Comparison of ENCODE assay signal across 26 cellular contexts in the genomic region with DNA sequence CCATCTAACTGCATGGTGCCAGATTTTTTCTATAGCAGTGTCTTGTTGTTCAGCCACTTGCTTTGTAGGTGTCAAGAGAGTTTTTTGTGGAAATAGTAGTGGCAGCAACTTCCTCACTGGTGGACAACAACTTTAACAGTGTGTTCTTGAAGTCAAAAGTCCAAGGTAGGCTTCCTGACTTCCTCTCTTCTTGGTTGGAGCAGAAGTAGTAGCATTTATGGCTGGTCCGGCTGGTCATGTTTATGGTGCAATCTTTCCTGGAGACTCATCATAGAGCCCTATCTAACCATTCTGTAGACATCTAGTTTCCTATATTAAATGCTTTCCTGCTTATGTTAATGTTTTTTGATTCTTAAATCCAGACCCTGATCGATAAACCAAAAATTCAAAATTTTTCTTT.
"Had no signal": no experiment of that assay in that cellular context is flagged by ENCODE, and none has a peak within 500 bp of the region (broad histone marks: within the 10 kb centered on the region; RNA-seq: fewer than 3 reads in every experiment).

No MANE protein-coding gene starts in this region.

- DNase-seq: activated CD4-positive, alpha-beta T cell treated with anti-CD3 and anti-CD28 coated beads for 1 hour; activated gamma-delta T cell treated with Interleukin-2 at 50 U/mL for 16 hours; activated T-cell treated with anti-CD3 and anti-CD28 coated beads, Interleukin-2, amount 50 U/mL, for 1 hour; adrenal gland; brain microvascular endothelial cell; effector memory CD4-positive, alpha-beta T cell; glutamatergic neuron; hippocampal formation; left ventricle myocardium superior; mammary epithelial cell; midbrain; ovary; right cardiac atrium; stimulated activated CD4-positive, alpha-beta T cell treated with anti-CD3 and anti-CD28 coated beads, Interleukin-12 subunit alpha, Interleukin-12 subunit beta, amount 100 ng/mL, for 4 hours; stimulated activated CD4-positive, alpha-beta T cell treated with anti-CD3 and anti-CD28 coated beads, Interleukin-4, amount 100 ng/mL, for 4 hours; stimulated activated naive CD8-positive, alpha-beta T cell treated with anti-CD3 and anti-CD28 coated beads, Interleukin-15, amount 100 ng/mL, for 72 hours; tibial artery; uterus had no signal

- H3K27me3 Mint-ChIP-seq: activated naive CD4-positive, alpha-beta T cell treated with anti-CD3 and anti-CD28 coated beads, Interleukin-2, amount 50 U/mL, for 24 hours; central memory CD8-positive, alpha-beta T cell; natural killer cell treated with Interleukin-12 subunit alpha and Interleukin-12 subunit beta and Interleukin-15 and Interleukin-18, amount 100 ng/mL, for 72 hours; stimulated activated naive CD8-positive, alpha-beta T cell treated with anti-CD3 and anti-CD28 coated beads, Interleukin-15, amount 100 ng/mL, for 72 hours had no signal

- H3K9me3 Mint-ChIP-seq: activated naive CD4-positive, alpha-beta T cell treated with anti-CD3 and anti-CD28 coated beads, Interleukin-2, amount 50 U/mL, for 24 hours; central memory CD8-positive, alpha-beta T cell; natural killer cell treated with Interleukin-12 subunit alpha and Interleukin-12 subunit beta and Interleukin-15 and Interleukin-18, amount 100 ng/mL, for 72 hours; stimulated activated naive CD8-positive, alpha-beta T cell treated with anti-CD3 and anti-CD28 coated beads, Interleukin-15, amount 100 ng/mL, for 72 hours had no signal

- H3K4me1 Mint-ChIP-seq: stimulated activated naive CD8-positive, alpha-beta T cell treated with anti-CD3 and anti-CD28 coated beads, Interleukin-15, amount 100 ng/mL, for 72 hours had no signal

- H3K27ac ChIP-seq: adrenal gland, ascending aorta, brain microvascular endothelial cell, esophagus muscularis mucosa, ovary, tibial artery, uterus had no signal

- H3K4me3 Mint-ChIP-seq: activated naive CD4-positive, alpha-beta T cell treated with anti-CD3 and anti-CD28 coated beads, Interleukin-2, amount 50 U/mL, for 24 hours; central memory CD8-positive, alpha-beta T cell; natural killer cell treated with Interleukin-12 subunit alpha and Interleukin-12 subunit beta and Interleukin-15 and Interleukin-18, amount 100 ng/mL, for 72 hours; stimulated activated naive CD8-positive, alpha-beta T cell treated with anti-CD3 and anti-CD28 coated beads, Interleukin-15, amount 100 ng/mL, for 72 hours had no signal

- H3K4me1 ChIP-seq: ascending aorta, esophagus muscularis mucosa, tibial artery, uterus had no signal

- H3K36me3 ChIP-seq: brain microvascular endothelial cell, ovary, uterus had no signal

- H3K27ac Mint-ChIP-seq: activated naive CD4-positive, alpha-beta T cell treated with anti-CD3 and anti-CD28 coated beads, Interleukin-2, amount 50 U/mL, for 24 hours; natural killer cell treated with Interleukin-12 subunit alpha and Interleukin-12 subunit beta and Interleukin-15 and Interleukin-18, amount 100 ng/mL, for 72 hours; stimulated activated naive CD8-positive, alpha-beta T cell treated with anti-CD3 and anti-CD28 coated beads, Interleukin-15, amount 100 ng/mL, for 72 hours had no signal

- ATAC-seq: left ventricle myocardium superior; natural killer cell treated with Interleukin-12 subunit alpha and Interleukin-12 subunit beta and Interleukin-15 and Interleukin-18, amount 100 ng/mL, for 72 hours; right cardiac atrium; stimulated activated naive CD8-positive, alpha-beta T cell treated with anti-CD3 and anti-CD28 coated beads, Interleukin-15, amount 100 ng/mL, for 72 hours had no signal

- FAIRE-seq: colon, endothelial cell of umbilical vein, frontal cortex had no signal

- H3K27me3 ChIP-seq: adrenal gland, ascending aorta, brain microvascular endothelial cell, esophagus muscularis mucosa, ovary, tibial artery, uterus had no signal

- H3K4me3 ChIP-seq: adrenal gland, ascending aorta, esophagus muscularis mucosa, ovary, tibial artery, uterus had no signal

- H3K9me3 ChIP-seq: adrenal gland, ascending aorta, esophagus muscularis mucosa, ovary, tibial artery, uterus had no signal
